21 cellular contexts compared by ENCODE assay signal in the genomic region with DNA sequence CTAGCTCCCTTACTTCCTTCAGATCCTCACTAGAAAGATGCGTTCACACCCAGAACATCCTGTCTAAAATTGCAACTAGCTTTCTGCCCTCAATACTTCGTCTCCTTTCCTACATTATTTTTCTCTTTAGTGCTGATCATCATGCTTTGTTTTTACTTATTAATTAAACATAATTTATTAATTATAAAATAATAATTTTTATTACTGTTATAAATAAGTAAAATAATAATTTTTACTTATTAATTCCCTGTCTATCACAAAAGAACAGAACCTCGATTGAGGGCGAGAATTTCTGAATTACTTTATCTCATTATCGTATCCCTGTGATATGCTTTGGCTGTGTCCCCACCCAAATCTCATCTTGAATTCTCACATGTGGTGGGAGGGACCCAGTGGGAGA.
"Had no signal": no experiment of that assay in that cellular context is flagged by ENCODE, and none has a peak within 500 bp of the region (broad histone marks: within the 10 kb centered on the region; RNA-seq: fewer than 3 reads in every experiment).

No MANE protein-coding gene starts in this region.

- H3K36me3 ChIP-seq: Peyer's patch, SJCRH30 had no signal

- H3K4me3 ChIP-seq: PC-9, Peyer's patch, SJCRH30 had no signal

- H3K4me1 ChIP-seq: SJCRH30 had no signal

- H3K4me2 ChIP-seq: PC-9 had no signal

- ATAC-seq: Right ventricle myocardium inferior, SK-N-SH treated with all-trans-retinoic acid at 6 μM for 48 hours had no signal

- H3K9me3 ChIP-seq: Peyer's patch, SJCRH30 had no signal

- DNase-seq: Karpas-422, KG1, MM.1S, NCI-H1092 treated with DMSO at 0.1 percent for 48 hours, NCI-H1436, NCI-H187, NCI-H2029, NCI-H2081 treated with DMSO at 0.1 percent for 48 hours, NCI-H2171, NCI-H226, NCI-H446, NCI-H510A, NCI-H524 treated with DMSO at 0.1 percent for 48 hours, NCI-H774, OCI-M1, PC-9, Peyer's patch, SHP77 treated with DMSO at 0.1 percent for 48 hours, SJCRH30 had no signal

- H3K27me3 ChIP-seq: Peyer's patch, SJCRH30 had no signal

- H3K27ac ChIP-seq: PC-9, SJCRH30 had no signal

- H2AFZ ChIP-seq: PC-9 had no signal
